In the genomic region with DNA sequence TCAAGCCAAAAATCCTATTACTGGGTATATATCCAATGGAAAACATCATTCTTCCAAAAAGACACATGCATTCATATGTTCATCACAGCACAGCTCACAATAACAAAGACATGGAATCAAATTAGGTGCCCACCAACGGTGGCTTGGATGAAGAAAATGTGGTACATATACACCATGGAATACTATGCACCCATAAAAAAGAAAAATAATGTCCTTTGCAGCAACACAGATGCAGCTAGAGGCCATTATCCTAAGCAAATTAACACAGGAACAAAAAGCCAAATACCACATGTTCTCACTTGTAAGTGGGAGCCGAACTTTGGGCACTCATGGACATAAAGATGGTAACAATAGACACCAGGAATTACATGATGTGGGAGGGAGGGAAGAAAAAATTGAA, we compare ENCODE assay signal across 29 cellular contexts.
"Had no signal": no experiment of that assay in that cellular context is flagged by ENCODE, and none has a peak within 500 bp of the region (broad histone marks: within the 10 kb centered on the region; RNA-seq: fewer than 3 reads in every experiment).

No MANE protein-coding gene starts in this region.

- H3K4me3 Mint-ChIP-seq: natural killer cell treated with Interleukin-12 subunit alpha and Interleukin-12 subunit beta and Interleukin-15 and Interleukin-18, amount 100 ng/mL, for 72 hours; nephron progenitor cell; neural crest cell; stimulated activated effector memory CD8-positive, alpha-beta T cell treated with anti-CD3 and anti-CD28 coated beads, Interleukin-12 subunit alpha, Interleukin-12 subunit beta, amount 100 ng/mL, for 72 hours; stimulated activated naive B cell treated with anti-CD40 and anti-IgM and Interleukin-4, amounts not matched to agents 10 μg/mL and 1 μg/mL and 100 μg/mL, for 72 hours; stimulated activated naive CD8-positive, alpha-beta T cell treated with anti-CD3 and anti-CD28 coated beads, Interleukin-15, Interleukin-2, amounts not matched to agents 100 ng/mL and 50 ng/mL, for 24 hours had no signal

- H3K27ac ChIP-seq: neutrophil, parathyroid adenoma, psoas muscle, right lobe of liver, sigmoid colon, stomach, thoracic aorta, thyroid gland, tibial nerve, upper lobe of left lung, vagina had no signal

- H3K36me3 ChIP-seq: neutrophil, right lobe of liver, sigmoid colon, stomach, thoracic aorta, thyroid gland, upper lobe of left lung, vagina had no signal

- H3K4me1 ChIP-seq: parathyroid adenoma, psoas muscle, right lobe of liver, sigmoid colon, stomach, thyroid gland, tibial nerve, upper lobe of left lung, vagina had no signal

- FAIRE-seq: small intestine, urothelium cell line had no signal

- H3K27ac Mint-ChIP-seq: nephron progenitor cell; progenitor cell of endocrine pancreas; stimulated activated effector memory CD8-positive, alpha-beta T cell treated with anti-CD3 and anti-CD28 coated beads, Interleukin-12 subunit alpha, Interleukin-12 subunit beta, amount 100 ng/mL, for 72 hours; stimulated activated naive B cell treated with anti-CD40 and anti-IgM and Interleukin-4, amounts not matched to agents 10 μg/mL and 1 μg/mL and 100 μg/mL, for 72 hours; stimulated activated naive CD8-positive, alpha-beta T cell treated with anti-CD3 and anti-CD28 coated beads, Interleukin-15, Interleukin-2, amounts not matched to agents 100 ng/mL and 50 ng/mL, for 24 hours had no signal

- H3K9me3 ChIP-seq: neutrophil, psoas muscle, right lobe of liver, stomach, thoracic aorta, thyroid gland, tibial nerve, upper lobe of left lung, vagina had no signal

- DNase-seq: nephron progenitor cell; nucleus accumbens; posterior cingulate gyrus; psoas muscle; right cardiac atrium; right lobe of liver; sigmoid colon; small intestine; stimulated activated CD4-positive, alpha-beta T cell treated with anti-CD3 and anti-CD28 coated beads, Interleukin-15, amount 100 ng/mL, for 24 hours; stimulated activated CD4-positive, alpha-beta T cell treated with anti-CD3 and anti-CD28 coated beads, Interleukin-2, amount 100 ng/mL, for 24 hours; stimulated activated CD4-positive, alpha-beta T cell treated with anti-CD3 and anti-CD28 coated beads, Interleukin-2, amount 100 ng/mL, for 48 hours; stimulated activated CD4-positive, alpha-beta T cell treated with anti-CD3 and anti-CD28 coated beads, Interleukin-4, amount 100 ng/mL, for 24 hours; stimulated activated naive B cell treated with anti-CD40 and anti-IgM and Interleukin-4, amounts not matched to agents 10 μg/mL and 1 μg/mL and 100 μg/mL, for 72 hours; stimulated activated naive CD4-positive, alpha-beta T cell treated with Interleukin-2 at 50 U/mL for 16 hours; stomach; thyroid gland; trophoblast cell; upper lobe of left lung had no signal

- ATAC-seq: natural killer cell treated with Interleukin-12 subunit alpha and Interleukin-12 subunit beta and Interleukin-15 and Interleukin-18, amount 100 ng/mL, for 72 hours; psoas muscle; right cardiac atrium; right lobe of liver; stimulated activated effector memory CD8-positive, alpha-beta T cell treated with anti-CD3 and anti-CD28 coated beads, Interleukin-12 subunit alpha, Interleukin-12 subunit beta, amount 100 ng/mL, for 72 hours; stimulated activated naive B cell treated with anti-CD40 and anti-IgM and Interleukin-4, amounts not matched to agents 10 μg/mL and 1 μg/mL and 100 μg/mL, for 72 hours had no signal

- H3K4me3 ChIP-seq: psoas muscle, right lobe of liver, sigmoid colon, stomach, thoracic aorta, thyroid gland, tibial nerve, upper lobe of left lung, vagina had no signal

- H3K4me1 Mint-ChIP-seq: neural crest cell had no signal

- H3K9ac ChIP-seq: parathyroid adenoma had no signal

- H3K9me3 Mint-ChIP-seq: nephron progenitor cell; stimulated activated effector memory CD8-positive, alpha-beta T cell treated with anti-CD3 and anti-CD28 coated beads, Interleukin-12 subunit alpha, Interleukin-12 subunit beta, amount 100 ng/mL, for 72 hours had no signal

- H3K79me2 ChIP-seq: parathyroid adenoma had no signal

- H3K27me3 ChIP-seq: neutrophil, right lobe of liver, sigmoid colon, stomach, thyroid gland, tibial nerve, upper lobe of left lung, vagina had no signal

- H2AFZ ChIP-seq: parathyroid adenoma had no signal

- H3K27me3 Mint-ChIP-seq: natural killer cell treated with Interleukin-12 subunit alpha and Interleukin-12 subunit beta and Interleukin-15 and Interleukin-18, amount 100 ng/mL, for 72 hours; progenitor cell of endocrine pancreas; stimulated activated naive B cell treated with anti-CD40 and anti-IgM and Interleukin-4, amounts not matched to agents 10 μg/mL and 1 μg/mL and 100 μg/mL, for 72 hours; stimulated activated naive CD8-positive, alpha-beta T cell treated with anti-CD3 and anti-CD28 coated beads, Interleukin-15, Interleukin-2, amounts not matched to agents 100 ng/mL and 50 ng/mL, for 24 hours had no signal
